ENCODE assay signal across 24 cellular contexts in the genomic region with DNA sequence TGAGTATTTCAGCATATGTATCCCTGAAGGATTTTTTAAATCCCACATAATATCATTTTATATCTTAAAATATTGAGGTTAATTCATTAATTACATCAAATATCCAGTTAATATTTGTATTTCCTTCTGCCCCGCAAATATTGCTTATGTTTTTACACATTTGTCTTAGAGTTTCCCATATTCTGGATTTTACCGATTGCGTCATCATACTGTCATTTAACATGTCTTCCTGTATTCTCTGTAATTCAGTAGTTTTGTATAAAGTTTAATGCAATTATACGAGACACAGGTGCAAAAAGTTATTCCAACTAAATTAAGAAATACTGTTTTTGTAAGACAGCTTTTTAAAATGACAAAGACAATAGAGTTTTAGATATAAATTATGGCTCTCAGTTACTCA. TPM values are rescaled to one million over a fixed set of nuclear protein-coding genes. Genes with fewer than 3 reads are reported as not detected.
DNase-seq lines count a peak whose midpoint lies in the region; ATAC-seq, FAIRE-seq and TF ChIP-seq lines count a peak whose summit lies in the region.
"Had no signal": no experiment of that assay in that cellular context is flagged by ENCODE, and none has a peak within 500 bp of the region (broad histone marks: within the 10 kb centered on the region; RNA-seq: fewer than 3 reads in every experiment).

No MANE protein-coding gene starts in this region.

- no peak overlapping the region for H3K4me2 ChIP-seq in A549
- no peak overlapping the region for H3K4me2 ChIP-seq in K562 (ENCODE audit: insufficient read depth, low read length)
- no peak overlapping the region for H3K4me2 ChIP-seq in mammary epithelial cell (ENCODE audit: insufficient read depth, low read depth, low read length)
- H3K4me2 ChIP-seq: BLaER1 had no signal

- no peak for FAIRE-seq in A549 (lab: Jason Lieb, UNC)
- FAIRE-seq in K562 (lab: Jason Lieb, UNC) = no peak
- FAIRE-seq: D721Med, G401.6, GM19239 had no signal

- no peaks in the 10 kb centered on the region for H3K4me1 Mint-ChIP-seq in activated naive CD4-positive, alpha-beta T cell treated with anti-CD3 and anti-CD28 coated beads, Interleukin-2, amount 50 U/mL, for 24 hours
- H3K4me1 Mint-ChIP-seq: CD14-positive monocyte; CD8-positive, alpha-beta memory T cell had no signal

- dilution Hi-C loops in mammary epithelial cell (cut with HindIII; ENCODE audit: low sequenced_read_pairs) = no loop called here

- BruUV-seq in K562 (replicated peaks; lab: Mats Ljungman, UMichigan) = no TSS peak
- no TSS peak for BruUV-seq in mammary epithelial cell (replicated peaks; lab: Mats Ljungman, UMichigan)

- in situ Hi-C loops in K562 (cut with MboI) (no loop called here), mammary epithelial cell (cut with MboI; ENCODE audit: low sequenced_read_pairs in 2 of 2) (loop anchor here in 1 of 2 donors (25.0 kb wide), 1 partner anchor 721 kb away; no protein-coding TSS in a partner anchor)

- H3K9me3 Mint-ChIP-seq in activated naive CD4-positive, alpha-beta T cell treated with anti-CD3 and anti-CD28 coated beads, Interleukin-2, amount 50 U/mL, for 24 hours = no peaks in the 10 kb centered on the region
- no peaks in the 10 kb centered on the region for H3K9me3 Mint-ChIP-seq in activated naive CD4-positive, alpha-beta T cell treated with anti-CD3 and anti-CD28 coated beads, Interleukin-2, amount 50 U/mL, for 72 hours
- H3K9me3 Mint-ChIP-seq: CD4-positive, alpha-beta memory T cell; CD4-positive, CD25-positive, alpha-beta regulatory T cell; CD8-positive, alpha-beta memory T cell had no signal

- H3K4me3 ChIP-seq in A549 (no peak overlapping the region), K562 (no peak overlapping the region), mammary epithelial cell (replicated peaks in 1 of 3; ENCODE audit: insufficient read depth in 1 of 3, low read depth in 2 of 3, low read length in 3 of 3) (no peak overlapping the region)
- H3K4me3 ChIP-seq: BLaER1 had no signal

- no peaks in the 10 kb centered on the region for H4K20me1 ChIP-seq in K562 (replicated peaks; ENCODE audit: control insufficient read depth, insufficient read depth, low read length)
- H4K20me1 ChIP-seq in mammary epithelial cell (ENCODE audit: insufficient read depth, low read length) = no peaks in the 10 kb centered on the region
- H4K20me1 ChIP-seq: BLaER1 had no signal

- TF ChIP-seq RAD21 in A549 (conservative IDR thresholded peaks at IDR 0.05 in 1 of 2, IDR thresholded peaks at IDR 0.05 in 1 of 2) (no peak), Ishikawa (IDR thresholded peaks at IDR 0.05; ENCODE audit: low read depth) (no peak), K562 (CRISPR knock-in tag; conservative IDR thresholded peaks at IDR 0.05 in 1 of 2, IDR thresholded peaks at IDR 0.05 in 1 of 2) (no peak)

- CTCF ChIA-PET in A549 (lab: Yijun Ruan, JAX) (interaction anchor here (0.8 to 6.3 kb wide), 4 partner anchors 234 to 705 kb away, joined by 3 to 79 read pairs (median 9); no protein-coding TSS in a partner anchor), K562 (lab: Yijun Ruan, JAX; ENCODE audit: low intra/inter-chr PET ratio) (interaction anchor here (0.6 to 1.1 kb wide), 2 partner anchors 703 to 706 kb away, joined by 3 read pairs; no protein-coding TSS in a partner anchor), mammary epithelial cell (lab: Charles Lee; ENCODE audit: low non-redundant PET) (no interaction called here)

- no peak for DNase-seq in activated naive CD4-positive, alpha-beta T cell treated with anti-CD3 and anti-CD28 coated beads, Interleukin-2, amount 50 U/mL, for 72 hours (ENCODE audit: low spot score in 2 of 2)
- DNase-seq in A549 (ENCODE audit: low read depth in 1 of 2, low spot score in 1 of 2) (no peak), K562 (ENCODE audit: extremely low read depth in 1 of 4, low spot score in 3 of 4) (no peak), mammary epithelial cell (no peak), COLO829 (ENCODE audit: low spot score) (no peak), NCI-H1417 treated with DMSO at 0.1 percent for 48 hours (lab: John Stamatoyannopoulos, UW) (no peak)
- DNase-seq: ACHN; BE2C; C1 segment of cervical spinal cord; Caco-2; Calu3; CD4-positive, alpha-beta memory T cell; CD4-positive, CD25-positive, alpha-beta regulatory T cell; CD8-positive, alpha-beta memory T cell; DMS79 treated with DMSO at 0.1 percent for 48 hours; GF-D8 had no signal

- no peaks in the 10 kb centered on the region for H3K27me3 ChIP-seq in K562 (ENCODE audit: control insufficient read depth in 2 of 2, insufficient read depth in 2 of 2, low read length in 2 of 2)
- H3K27me3 ChIP-seq in mammary epithelial cell (ENCODE audit: insufficient read depth, low read length) = no peaks in the 10 kb centered on the region
- H3K27me3 ChIP-seq: BE2C, BLaER1 had no signal

- H3K27ac Mint-ChIP-seq in activated naive CD4-positive, alpha-beta T cell treated with anti-CD3 and anti-CD28 coated beads, Interleukin-2, amount 50 U/mL, for 24 hours = peak overlapping the region; percentile 51
- no peak overlapping the region for H3K27ac Mint-ChIP-seq in activated naive CD4-positive, alpha-beta T cell treated with anti-CD3 and anti-CD28 coated beads, Interleukin-2, amount 50 U/mL, for 72 hours
- H3K27ac Mint-ChIP-seq: CD14-positive monocyte; CD4-positive, CD25-positive, alpha-beta regulatory T cell had no signal

- no peak for TF ChIP-seq CTCF in A549 (IDR thresholded peaks at IDR 0.05)
- TF ChIP-seq CTCF in K562 (IDR thresholded peaks at IDR 0.05 in 2 of 3, conservative IDR thresholded peaks at IDR 0.05 in 1 of 3; ENCODE audit: insufficient read depth in 2 of 3, low read depth in 1 of 3, low read length in 3 of 3) = no peak
- no peak for TF ChIP-seq CTCF in mammary epithelial cell (conservative IDR thresholded peaks at IDR 0.05 in 1 of 2, IDR thresholded peaks at IDR 0.05 in 1 of 2; ENCODE audit: extremely low read depth in 1 of 2, insufficient read depth in 1 of 2, low read depth in 1 of 2, low read length in 2 of 2)

- no peaks in the 10 kb centered on the region for H3K4me1 ChIP-seq in A549
- H3K4me1 ChIP-seq in K562 (replicated peaks in 1 of 2; ENCODE audit: control insufficient read depth in 2 of 2, insufficient read depth in 2 of 2, low read length in 2 of 2) = no peaks in the 10 kb centered on the region
- no peaks in the 10 kb centered on the region for H3K4me1 ChIP-seq in mammary epithelial cell (ENCODE audit: insufficient read depth, low read length)
- H3K4me1 ChIP-seq: BE2C, BLaER1, Caco-2 had no signal

- H3K79me2 ChIP-seq in K562 (ENCODE audit: control insufficient read depth, insufficient read depth, low read length) = no peaks in the 10 kb centered on the region
- no peaks in the 10 kb centered on the region for H3K79me2 ChIP-seq in mammary epithelial cell (ENCODE audit: insufficient read depth, low read length)

- ATAC-seq in activated naive CD4-positive, alpha-beta T cell treated with anti-CD3 and anti-CD28 coated beads, Interleukin-2, amount 50 U/mL, for 72 hours = no peak
- ATAC-seq in A549 = no peak
- ATAC-seq in K562 = no peak

- intact Hi-C loops in K562 (cut with micrococcal nuclease) (no loop called here), mammary epithelial cell (cut with micrococcal nuclease) (no loop called here)

- H3K9ac ChIP-seq in K562 (ENCODE audit: insufficient read depth in 1 of 2, low read depth in 2 of 2, low read length in 2 of 2) = no peak overlapping the region
- no peak overlapping the region for H3K9ac ChIP-seq in mammary epithelial cell (ENCODE audit: insufficient read depth, low read length)
- H3K9ac ChIP-seq: BLaER1 had no signal

- no peak overlapping the region for H3K4me3 Mint-ChIP-seq in activated naive CD4-positive, alpha-beta T cell treated with anti-CD3 and anti-CD28 coated beads, Interleukin-2, amount 50 U/mL, for 24 hours
- H3K4me3 Mint-ChIP-seq: CD14-positive monocyte; CD4-positive, alpha-beta memory T cell; CD4-positive, CD25-positive, alpha-beta regulatory T cell; CD8-positive, alpha-beta memory T cell had no signal

- 95% methylated on average over 4 of the region's 4 CpGs for WGBS in A549 (ENCODE audit: missing lambda C conversion rate)
- 93% methylated on average over 4 of the region's 4 CpGs for WGBS in K562 (ENCODE audit: insufficient coverage, low coverage, missing lambda C conversion rate)
- WGBS in mammary epithelial cell (ENCODE audit: low coverage, missing lambda C conversion rate) = 90% methylated on average over 4 of the region's 4 CpGs

- H2AFZ ChIP-seq in K562 (ENCODE audit: low read depth, low read length) (no peak overlapping the region), mammary epithelial cell (ENCODE audit: low read depth, low read length) (no peak overlapping the region)

- TF ChIP-seq EP300 in A549 (IDR thresholded peaks at IDR 0.05) (no peak), Ishikawa (IDR thresholded peaks at IDR 0.05; ENCODE audit: borderline replicate concordance) (no peak), K562 (IDR thresholded peaks at IDR 0.05; ENCODE audit: low read length) (no peak)

- POLR2A ChIA-PET in A549 (lab: Yijun Ruan, JAX) = no interaction called here
- POLR2A ChIA-PET in K562 (lab: Yijun Ruan, JAX) = interaction anchor here (0.6 kb wide), 1 partner anchor 669 kb away, joined by 4 read pairs; no protein-coding TSS in a partner anchor

- H3K9me3 ChIP-seq in A549 = no peaks in the 10 kb centered on the region
- no peaks in the 10 kb centered on the region for H3K9me3 ChIP-seq in K562 (replicated peaks; ENCODE audit: control insufficient read depth, insufficient read depth, low read depth, low read length)
- no peaks in the 10 kb centered on the region for H3K9me3 ChIP-seq in mammary epithelial cell (replicated peaks; ENCODE audit: insufficient read depth, low read length)
- H3K9me3 ChIP-seq: BE2C, BLaER1, Caco-2 had no signal

- H3K9me1 ChIP-seq in K562 (ENCODE audit: control insufficient read depth, insufficient read depth, low read length) = no peaks in the 10 kb centered on the region

- peaks cover 2% of the 10 kb centered on the region for H3K36me3 Mint-ChIP-seq in activated naive CD4-positive, alpha-beta T cell treated with anti-CD3 and anti-CD28 coated beads, Interleukin-2, amount 50 U/mL, for 24 hours
- no peaks in the 10 kb centered on the region for H3K36me3 Mint-ChIP-seq in activated naive CD4-positive, alpha-beta T cell treated with anti-CD3 and anti-CD28 coated beads, Interleukin-2, amount 50 U/mL, for 72 hours

- TF ChIP-seq POLR2A in A549 (IDR thresholded peaks at IDR 0.05; ENCODE audit: low read length) (no peak), K562 (conservative IDR thresholded peaks at IDR 0.05) (no peak)

- peaks cover 25% of the 10 kb centered on the region; the same call in 2 of the 3 replicates for H3K36me3 ChIP-seq in K562 (ENCODE audit: control insufficient read depth, insufficient read depth, low read length)
- H3K36me3 ChIP-seq in mammary epithelial cell (ENCODE audit: insufficient read depth, low read length) = peaks cover 3% of the 10 kb centered on the region
- H3K36me3 ChIP-seq: BE2C had no signal

- H3K27ac ChIP-seq in A549 (no peak overlapping the region), K562 (ENCODE audit: extremely low read depth, low read depth, low read length) (no peak overlapping the region), mammary epithelial cell (ENCODE audit: insufficient read depth, low read depth, low read length) (no peak overlapping the region)
- H3K27ac ChIP-seq: 22Rv1, BLaER1 had no signal

- H3K27me3 Mint-ChIP-seq in activated naive CD4-positive, alpha-beta T cell treated with anti-CD3 and anti-CD28 coated beads, Interleukin-2, amount 50 U/mL, for 24 hours = no peaks in the 10 kb centered on the region
- H3K27me3 Mint-ChIP-seq: CD4-positive, alpha-beta memory T cell; CD4-positive, CD25-positive, alpha-beta regulatory T cell; CD8-positive, alpha-beta memory T cell had no signal

RNA-seq across cellular contexts. Expression of a gene that starts 33.5 kb away (rescaled TPM):
- total RNA-seq in activated naive CD4-positive, alpha-beta T cell treated with anti-CD3 and anti-CD28 coated beads, Interleukin-2, amount 50 U/mL, for 72 hours = 100 to 1,000 TPM; 114 to 131 TPM
- polyA plus RNA-seq in A549 (2011; rRNA removed) (129 and 134 TPM in 2 replicates), A549 (2017; fragmentation: RNase III; extraction: RNeasy Plus Mini Kit Qiagen cat#74134 plus additional on column Dnase treatment) (58.2 to 72.8 TPM (median 70.8 TPM) in 3 replicates), K562 (2011; rRNA removed) (102 and 127 TPM in 2 replicates), K562 (2014; fragmentation: Illumina TruSeq; extraction: Trizol) (55.7 and 65.0 TPM in 2 replicates), K562 (2014; fragmentation: Nextera tagmentation; extraction: Ambion mirVana) (10 to 100 TPM; 30.4 to 48.1 TPM), K562 (2014; rRNA removed) (57.3 and 62.5 TPM in 2 replicates), mammary epithelial cell (34.0 TPM)
- 20.8 and 22.1 TPM in 2 replicates for polyA plus RNA-seq in A549 (2012; cell fraction: cytosol; rRNA removed)
- 26.2 and 34.3 TPM in 2 replicates for polyA plus RNA-seq in A549 (2012; cell fraction: nucleus; rRNA removed)
- 23.7 and 36.2 TPM in 2 replicates for polyA minus RNA-seq in A549 (2011; rRNA and poly(A)+ RNA removed)
- total RNA-seq in K562 (2011; cell fraction: chromatin; rRNA removed; ENCODE audit: low replicate concordance) = 61.1 and 177 TPM in 2 replicates
- 35.9 and 45.9 TPM in 2 replicates for total RNA-seq in K562 (2011; cell fraction: nucleolus; rRNA removed)
- total RNA-seq in K562 (2011; cell fraction: nucleoplasm; rRNA removed) = 96.0 and 123 TPM in 2 replicates
- total RNA-seq in K562 (2014; rRNA removed) (36.2 and 39.2 TPM in 2 replicates), K562 (2014; rRNA removed; fragmentation: Illumina TruSeq; extraction: Trizol) (55.3 and 61.6 TPM in 2 replicates), K562 (2015; rRNA removed; fragmentation: Illumina TruSeq; extraction: Trizol) (49.5 and 55.1 TPM in 2 replicates), K562 (2021) (54.6 and 58.6 TPM in 2 replicates), mammary epithelial cell (10 to 100 TPM; 72.2 to 72.9 TPM)
- 17.1 and 32.1 TPM in 2 replicates for polyA plus RNA-seq in K562 (2011; cell fraction: cytosol; rRNA removed)
- 68.4 and 103 TPM in 2 replicates for polyA plus RNA-seq in K562 (2011; cell fraction: nucleus; rRNA removed)
- polyA plus RNA-seq in K562 (2012) = 42.2 and 77.4 TPM in 2 replicates
- 70.2 and 76.9 TPM in 2 replicates for polyA minus RNA-seq in K562 (2011; rRNA and poly(A)+ RNA removed)
- 23.2 and 39.4 TPM in 2 replicates for polyA minus RNA-seq in K562 (2011; cell fraction: cytosol; rRNA and poly(A)+ RNA removed)
- polyA minus RNA-seq in K562 (2011; cell fraction: nucleus; rRNA and poly(A)+ RNA removed) = 42.1 and 99.7 TPM in 2 replicates
- 29.6 TPM for polyA minus RNA-seq in mammary epithelial cell
